9 cellular contexts compared by ENCODE assay signal in genomic region chr6:52221302-52221701, GRCh38. TPM values are rescaled to one million over a fixed set of nuclear protein-coding genes. Genes with fewer than 3 reads are reported as not detected.
A peak's percentile ranks its signal among the peaks of the same experiment; 100 is the strongest.
DNase-seq lines count a peak whose midpoint lies in the region; ATAC-seq and TF ChIP-seq lines count a peak whose summit lies in the region.
"Had no signal": no experiment of that assay in that cellular context is flagged by ENCODE, and none has a peak within 500 bp of the region (broad histone marks: within the 10 kb centered on the region; RNA-seq: fewer than 3 reads in every experiment).

No MANE protein-coding gene starts in this region.

- no peak overlapping the region for H3K27ac ChIP-seq in smooth muscle cell (ENCODE audit: low read depth)
- H3K27ac ChIP-seq in heart left ventricle, result no peak overlapping the region

- WGBS in smooth muscle cell (ENCODE audit: low lambda C conversion rate), result 46% methylated on average over 3 of the region's 3 CpGs
- 48 to 67% (median 58%) methylated on average over 3 of the region's 3 CpGs for WGBS in heart left ventricle, 4 donors

- no peaks in the 10 kb centered on the region for H3F3A ChIP-seq in smooth muscle cell (ENCODE audit: low read depth)

- peak overlapping the region; percentile 41 for H3K4me3 Mint-ChIP-seq in T-helper 1 cell treated with Interleukin-12 subunit alpha and Interleukin-12 subunit beta and Interleukin-4 antibody, amounts not matched to agents 30 μg/mL and 1 μg/mL, for 36 hours

- no peak overlapping the region for H3K27ac Mint-ChIP-seq in T-helper 1 cell treated with Interleukin-12 subunit alpha and Interleukin-12 subunit beta and Interleukin-4 antibody, amounts not matched to agents 30 μg/mL and 1 μg/mL, for 36 hours

- H3K9me3 ChIP-seq in smooth muscle cell (replicated peaks; ENCODE audit: low read depth), result no peaks in the 10 kb centered on the region
- H3K9me3 ChIP-seq in heart left ventricle, result no peaks in the 10 kb centered on the region

- H3K36me3 ChIP-seq in smooth muscle cell (ENCODE audit: low read depth), result no peaks in the 10 kb centered on the region
- no peaks in the 10 kb centered on the region for H3K36me3 ChIP-seq in heart left ventricle

- H3K4me1 Mint-ChIP-seq in T-helper 1 cell treated with Interleukin-12 subunit alpha and Interleukin-12 subunit beta and Interleukin-4 antibody, amounts not matched to agents 30 μg/mL and 1 μg/mL, for 36 hours (ENCODE audit: low read depth), result peaks cover 13% of the 10 kb centered on the region

- H3K27me3 ChIP-seq in smooth muscle cell (ENCODE audit: low read depth), result peaks cover 24% of the 10 kb centered on the region
- H3K27me3 ChIP-seq in heart left ventricle, result peaks cover 0 to 4% (median 0%) of the 10 kb centered on the region in 9 donors

- H3K4me3 ChIP-seq in smooth muscle cell, result no peak overlapping the region
- H3K4me3 ChIP-seq in heart left ventricle, result no peak overlapping the region
- H3K4me3 ChIP-seq: lung had no signal

- no peaks in the 10 kb centered on the region for H3K36me3 Mint-ChIP-seq in T-helper 1 cell treated with Interleukin-12 subunit alpha and Interleukin-12 subunit beta and Interleukin-4 antibody, amounts not matched to agents 30 μg/mL and 1 μg/mL, for 36 hours (ENCODE audit: low read depth)

- no peaks in the 10 kb centered on the region for H3K9me3 Mint-ChIP-seq in T-helper 1 cell treated with Interleukin-12 subunit alpha and Interleukin-12 subunit beta and Interleukin-4 antibody, amounts not matched to agents 30 μg/mL and 1 μg/mL, for 36 hours

- no peak for TF ChIP-seq POLR2A in heart left ventricle (IDR thresholded peaks at IDR 0.05)

- H3K9ac ChIP-seq in smooth muscle cell (ENCODE audit: low read depth), result no peak overlapping the region

- TF ChIP-seq CTCF in smooth muscle cell (IDR thresholded peaks at IDR 0.05; ENCODE audit: borderline replicate concordance, insufficient read depth, poor library complexity, severe bottlenecking) (no peak), heart left ventricle (IDR thresholded peaks at IDR 0.05) (no peak)

- no peak overlapping the region for H3K4me2 ChIP-seq in smooth muscle cell

- intact Hi-C loops in heart left ventricle (cut with DNase I), result no loop called here

- H3K27me3 Mint-ChIP-seq in T-helper 1 cell treated with Interleukin-12 subunit alpha and Interleukin-12 subunit beta and Interleukin-4 antibody, amounts not matched to agents 30 μg/mL and 1 μg/mL, for 36 hours (ENCODE audit: low read depth), result peaks cover 71% of the 10 kb centered on the region

- ATAC-seq in GM19455 (IDR thresholded peaks at IDR 0.05; ENCODE audit: unreplicated experiment) (peak; percentile 75), HG02981 (IDR thresholded peaks at IDR 0.05; ENCODE audit: unreplicated experiment) (peak; percentile 90), heart left ventricle (no peak)

- peak; percentile 71 for DNase-seq in stimulated activated CD4-positive, alpha-beta T cell treated with anti-CD3 and anti-CD28 coated beads, Interleukin-1b, Interleukin-23, amount 100 ng/mL, for 48 hours
- no peak for DNase-seq in NAMALWA (ENCODE audit: low spot score)
- no peak for DNase-seq in NCI-H1105 (lab: John Stamatoyannopoulos, UW)
- no peak for DNase-seq in smooth muscle cell (lab: John Stamatoyannopoulos, UW; ENCODE audit: unreplicated experiment)
- no peak for DNase-seq in heart left ventricle

- no peaks in the 10 kb centered on the region for H4K20me1 ChIP-seq in smooth muscle cell (ENCODE audit: low read depth)

- H2AFZ ChIP-seq in smooth muscle cell (ENCODE audit: low read depth), result no peak overlapping the region

- H3K79me2 ChIP-seq in smooth muscle cell (ENCODE audit: low read depth), result no peaks in the 10 kb centered on the region

- H3K4me1 ChIP-seq in smooth muscle cell (ENCODE audit: low read depth) (no peaks in the 10 kb centered on the region), heart left ventricle (no peaks in the 10 kb centered on the region)

RNA-seq across cellular contexts. Expression of gene IL17F, which starts 23.0 kb away (rescaled TPM):
- total RNA-seq in smooth muscle cell, result not detected in 2 replicates
- not detected in 2 replicates for polyA plus RNA-seq in smooth muscle cell
- total RNA-seq in heart left ventricle, result not detected
- polyA plus RNA-seq in heart left ventricle, result not detected
- total RNA-seq: lung had no signal

RNA-seq across cellular contexts. Expression of gene IL17A, which starts 35.1 kb away (rescaled TPM):
- total RNA-seq in smooth muscle cell (not detected in 2 replicates), heart left ventricle (not detected)
- polyA plus RNA-seq in smooth muscle cell (not detected in 2 replicates), heart left ventricle (not detected)
- total RNA-seq: lung had no signal

Comparison
In these comparisons a context has a peak if more than half of its experiments do, and no peak if none do; other contexts are left out.
1. ATAC-seq: peak in GM19455 (single experiment) and HG02981 (single experiment); none in heart left ventricle (0 of 4).